In genomic region chr6:105424177-105424783, GRCh38 we compare ENCODE assay signal across 8 cellular contexts. TPM values are rescaled to one million over a fixed set of nuclear protein-coding genes. Genes with fewer than 3 reads are reported as not detected.
A peak's percentile ranks its signal among the peaks of the same experiment; 100 is the strongest.
DNase-seq lines count a peak whose midpoint lies in the region; ATAC-seq and TF ChIP-seq lines count a peak whose summit lies in the region.

No MANE protein-coding gene starts in this region.

- no peaks in the 10 kb centered on the region for H3K36me3 ChIP-seq in right atrium auricular region

- no peaks in the 10 kb centered on the region for H3K9me3 ChIP-seq in right atrium auricular region

- H3K4me3 ChIP-seq in right atrium auricular region, result no peak overlapping the region

- H3K27me3 ChIP-seq in right atrium auricular region, result no peaks in the 10 kb centered on the region

- H3K4me1 ChIP-seq in right atrium auricular region, result no peaks in the 10 kb centered on the region

- ATAC-seq in GM18870 (IDR thresholded peaks at IDR 0.05; ENCODE audit: unreplicated experiment) (peak; percentile 55), GM21786 (IDR thresholded peaks at IDR 0.05; ENCODE audit: unreplicated experiment) (no peak)

- no peak overlapping the region for H3K27ac ChIP-seq in right atrium auricular region

- TF ChIP-seq CTCF in AG09319 (IDR thresholded peaks at IDR 0.05; ENCODE audit: low read depth, low read length), result peak; percentile 61
- TF ChIP-seq CTCF in right atrium auricular region (IDR thresholded peaks at IDR 0.05), result peak; percentile 16 to 77

- DNase-seq in AG09319 (ENCODE audit: extremely low read depth, low read depth), result no peak
- DNase-seq in LHCN-M2 (ENCODE audit: low read depth), result peak; percentile 62
- peak; percentile 69 for DNase-seq in SK-N-DZ (ENCODE audit: low spot score)
- DNase-seq in activated naive CD4-positive, alpha-beta T cell (lab: John Stamatoyannopoulos, UW), result peak; percentile 6 to 39 (median 22)
- DNase-seq in right atrium auricular region (ENCODE audit: low spot score), result peak; percentile 67
- DNase-seq in stimulated activated CD4-positive, alpha-beta T cell treated with anti-CD3 and anti-CD28 coated beads, Interleukin-12 subunit alpha, Interleukin-12 subunit beta, amount 100 ng/mL, for 48 hours (ENCODE audit: low read depth in 2 of 3, low spot score in 1 of 3), result peak; percentile 38 to 74 (median 39)

RNA-seq across cellular contexts. Expression of gene PREP, which starts 21.4 kb away (rescaled TPM):
- total RNA-seq in LHCN-M2 (2014; rRNA removed) (22.6 and 32.7 TPM in 2 replicates), right atrium auricular region (10 to 100 TPM; 13.7 to 16.8 TPM)
- polyA plus RNA-seq in LHCN-M2 (2012), result 36.6 TPM
- 30.3 and 32.9 TPM in 2 replicates for polyA plus RNA-seq in SK-N-DZ (2014; cell fraction: cytosol; rRNA removed)
- polyA plus RNA-seq in SK-N-DZ (2014; cell fraction: nucleus; rRNA removed), result 19.3 and 23.5 TPM in 2 replicates
